Comparison of ENCODE assay signal across 1 cellular context in the genomic region with DNA sequence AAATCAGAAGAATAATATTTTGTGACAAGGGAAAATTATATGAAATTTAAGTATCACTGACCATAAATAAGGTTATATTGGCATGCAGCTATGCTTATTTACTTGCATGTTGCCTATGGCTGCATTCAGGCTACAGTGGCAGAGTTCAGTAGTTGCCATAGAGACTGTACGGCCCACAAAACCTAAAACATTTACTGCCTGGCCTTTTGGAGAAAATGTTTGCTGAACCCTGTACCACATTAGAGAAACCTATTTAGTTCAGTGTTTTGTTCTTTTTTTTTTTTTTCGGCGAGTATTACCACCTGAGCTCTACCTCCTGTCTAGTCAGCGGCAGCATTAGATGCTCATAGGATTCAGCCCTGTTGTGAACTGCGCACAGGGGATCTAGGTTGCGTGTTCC.
TF ChIP-seq lines count a peak whose summit lies in the region.

No MANE protein-coding gene starts in this region.

TF ChIP-seq in HepG2, 621 proteins besides CTCF, POLR2A, EP300 and RAD21:
- peak; percentile 52 for TF ChIP-seq RFX1 (IDR thresholded peaks at IDR 0.05)
- no peak for TF ChIP-seq SP1 (IDR thresholded peaks at IDR 0.05)
- TF ChIP-seq SP1 (CRISPR knock-in tag; IDR thresholded peaks at IDR 0.05): no peak
